ENCODE assay signal across 27 cellular contexts in genomic region chr2:128978155-128978707, GRCh38.
DNase-seq lines count a peak whose midpoint lies in the region; ATAC-seq and TF ChIP-seq lines count a peak whose summit lies in the region.
"Had no signal": no experiment of that assay in that cellular context is flagged by ENCODE, and none has a peak within 500 bp of the region (broad histone marks: within the 10 kb centered on the region; RNA-seq: fewer than 3 reads in every experiment).

No MANE protein-coding gene starts in this region.

- no peaks in the 10 kb centered on the region for H3K36me3 ChIP-seq in breast epithelium
- H3K36me3 ChIP-seq in mesenchymal stem cell (ENCODE audit: control insufficient read depth in 1 of 2, insufficient read depth in 2 of 2, low read depth in 1 of 2, low read length in 2 of 2): no peaks in the 10 kb centered on the region
- H3K36me3 ChIP-seq in heart right ventricle: no peaks in the 10 kb centered on the region
- no peaks in the 10 kb centered on the region for H3K36me3 ChIP-seq in MM.1S (replicated peaks; ENCODE audit: insufficient read depth, low read length)
- H3K36me3 ChIP-seq: BE2C, tibial nerve had no signal

- no peak overlapping the region for H2BK12ac ChIP-seq in mesenchymal stem cell (ENCODE audit: low read length in 2 of 2)

- H3K79me2 ChIP-seq in MM.1S (ENCODE audit: low read length): no peaks in the 10 kb centered on the region

- TF ChIP-seq CTCF in MCF 10A (IDR thresholded peaks at IDR 0.05; ENCODE audit: unreplicated experiment) (no peak), breast epithelium (IDR thresholded peaks at IDR 0.05) (no peak), endothelial cell (IDR thresholded peaks at IDR 0.05; ENCODE audit: unreplicated experiment) (no peak), type B pancreatic cell (conservative IDR thresholded peaks at IDR 0.05) (no peak), heart right ventricle (IDR thresholded peaks at IDR 0.05) (no peak), MM.1S (IDR thresholded peaks at IDR 0.05; ENCODE audit: low read length) (no peak)

- H3K23ac ChIP-seq in mesenchymal stem cell (ENCODE audit: low read length in 2 of 2): no peak overlapping the region

- H3K9ac ChIP-seq in mesenchymal stem cell (ENCODE audit: low read length) (no peak overlapping the region), MM.1S (ENCODE audit: low read length) (no peak overlapping the region)

- POLR2A ChIA-PET in MCF 10A (lab: Yijun Ruan, JAX): no interaction called here

- no peaks in the 10 kb centered on the region for H3F3A ChIP-seq in MM.1S (ENCODE audit: insufficient read depth, low read length)

- H3K4me3 ChIP-seq in breast epithelium (no peak overlapping the region), mesenchymal stem cell (ENCODE audit: insufficient read depth in 1 of 2, low read depth in 1 of 2, low read length in 2 of 2) (no peak overlapping the region), heart right ventricle (no peak overlapping the region), MM.1S (ENCODE audit: low read length) (no peak overlapping the region)
- H3K4me3 ChIP-seq: tibial nerve had no signal

- no peak overlapping the region for H2BK120ac ChIP-seq in mesenchymal stem cell (ENCODE audit: low read depth, low read length)

- TF ChIP-seq POLR2A in breast epithelium (IDR thresholded peaks at IDR 0.05): no peak

- H3K9me3 Mint-ChIP-seq in MCF 10A (ENCODE audit: unreplicated experiment) (no peaks in the 10 kb centered on the region), endothelial cell (ENCODE audit: unreplicated experiment) (no peaks in the 10 kb centered on the region), type B pancreatic cell (no peaks in the 10 kb centered on the region)
- H3K9me3 Mint-ChIP-seq: activated naive CD8-positive, alpha-beta T cell treated with anti-CD3 and anti-CD28 coated beads for 36 hours; activated T-helper 2 cell treated with anti-CD3 and anti-CD28 coated beads, Interferon-gamma antibody, Interleukin-2, Interleukin-4, amounts not matched to agents 10 μg/mL and 5 μg/mL and 100 μg/mL, durations not matched to agents 14 hours and 24 hours and 36 hours; T-helper 1 cell treated with Interleukin-12 subunit alpha and Interleukin-12 subunit beta and Interleukin-4 antibody, amounts not matched to agents 30 μg/mL and 1 μg/mL, for 36 hours had no signal

- WGBS in mesenchymal stem cell: 33% methylated on average over 6 of the region's 6 CpGs
- 39 to 47% methylated on average over 6 of the region's 6 CpGs for WGBS in heart right ventricle, 2 donors

- CTCF ChIA-PET in MCF 10A (lab: Yijun Ruan, JAX): no interaction called here

- H4K20me1 ChIP-seq in MM.1S (ENCODE audit: insufficient read depth, low read length): no peaks in the 10 kb centered on the region

- H3K36me3 Mint-ChIP-seq in MCF 10A (ENCODE audit: insufficient read depth, unreplicated experiment) (no peaks in the 10 kb centered on the region), endothelial cell (ENCODE audit: low read depth, unreplicated experiment) (no peaks in the 10 kb centered on the region), type B pancreatic cell (no peaks in the 10 kb centered on the region)
- H3K36me3 Mint-ChIP-seq: activated naive CD8-positive, alpha-beta T cell treated with anti-CD3 and anti-CD28 coated beads for 36 hours had no signal

- H2BK15ac ChIP-seq in mesenchymal stem cell (ENCODE audit: low read depth, poor library complexity, severe bottlenecking): no peak overlapping the region

- H4K91ac ChIP-seq in mesenchymal stem cell (ENCODE audit: low read length): no peak overlapping the region

- H3K4me2 ChIP-seq in mesenchymal stem cell (ENCODE audit: low read length, poor library complexity, severe bottlenecking) (no peak overlapping the region), MM.1S (ENCODE audit: low read depth, low read length) (no peak overlapping the region)

- no peak overlapping the region for H2AK5ac ChIP-seq in mesenchymal stem cell (ENCODE audit: low read length, severe bottlenecking)

- H3K27ac ChIP-seq in breast epithelium (no peak overlapping the region), mesenchymal stem cell (ENCODE audit: low read length, poor library complexity, severe bottlenecking) (no peak overlapping the region), heart right ventricle (no peak overlapping the region), MM.1S (ENCODE audit: low read length) (no peak overlapping the region)
- H3K27ac ChIP-seq: tibial nerve had no signal

- no peak overlapping the region for H3K4ac ChIP-seq in mesenchymal stem cell (ENCODE audit: low read depth in 1 of 2, low read length in 2 of 2)

- no peaks in the 10 kb centered on the region for H3K27me3 Mint-ChIP-seq in MCF 10A (ENCODE audit: insufficient read depth, unreplicated experiment)
- peaks cover 3% of the 10 kb centered on the region for H3K27me3 Mint-ChIP-seq in endothelial cell (ENCODE audit: unreplicated experiment)
- H3K27me3 Mint-ChIP-seq in type B pancreatic cell: peaks cover 4% of the 10 kb centered on the region

- H3K4me1 Mint-ChIP-seq in MCF 10A (ENCODE audit: insufficient read depth, unreplicated experiment): peaks cover 8% of the 10 kb centered on the region
- peaks cover 16% of the 10 kb centered on the region for H3K4me1 Mint-ChIP-seq in endothelial cell (ENCODE audit: unreplicated experiment)
- peaks cover 5% of the 10 kb centered on the region for H3K4me1 Mint-ChIP-seq in type B pancreatic cell (ENCODE audit: unreplicated experiment)
- H3K4me1 Mint-ChIP-seq: activated naive CD8-positive, alpha-beta T cell treated with anti-CD3 and anti-CD28 coated beads for 36 hours had no signal

- H2BK5ac ChIP-seq in mesenchymal stem cell (ENCODE audit: low read depth, low read length, poor library complexity, severe bottlenecking): no peak overlapping the region

- H3K9me3 ChIP-seq in breast epithelium: no peaks in the 10 kb centered on the region
- no peaks in the 10 kb centered on the region for H3K9me3 ChIP-seq in mesenchymal stem cell (ENCODE audit: control insufficient read depth, low read length)
- no peaks in the 10 kb centered on the region for H3K9me3 ChIP-seq in heart right ventricle
- no peaks in the 10 kb centered on the region for H3K9me3 ChIP-seq in MM.1S (replicated peaks; ENCODE audit: insufficient read depth, low read length)
- H3K9me3 ChIP-seq: BE2C, tibial nerve had no signal

- no peaks in the 10 kb centered on the region for H3K79me1 ChIP-seq in mesenchymal stem cell (replicated peaks; ENCODE audit: low read length, poor library complexity, severe bottlenecking)

- ATAC-seq in heart right ventricle: no peak
- ATAC-seq: left ventricle myocardium superior, Panc1 had no signal

- H4K8ac ChIP-seq in mesenchymal stem cell (ENCODE audit: low read length): no peak overlapping the region

- H3K27me3 ChIP-seq in breast epithelium: no peaks in the 10 kb centered on the region
- H3K27me3 ChIP-seq in mesenchymal stem cell (ENCODE audit: control insufficient read depth in 1 of 2, insufficient read depth in 1 of 2, low read length in 2 of 2): peaks cover 0 to 10% of the 10 kb centered on the region in 2 experiments
- H3K27me3 ChIP-seq in heart right ventricle: peaks cover 0 to 3% (median 0%) of the 10 kb centered on the region in 7 donors
- H3K27me3 ChIP-seq in MM.1S (replicated peaks; ENCODE audit: insufficient read depth, low read length): no peaks in the 10 kb centered on the region
- H3K27me3 ChIP-seq: BE2C, tibial nerve had no signal

- BruUV-seq in MCF 10A (replicated peaks; lab: Mats Ljungman, UMichigan): no TSS peak

- no peaks in the 10 kb centered on the region for H3K9me2 ChIP-seq in MM.1S (replicated peaks; ENCODE audit: insufficient read depth, low read length)

- H3K27ac Mint-ChIP-seq in MCF 10A (ENCODE audit: low read depth, unreplicated experiment) (peak overlapping the region; percentile 10), endothelial cell (ENCODE audit: unreplicated experiment) (peak overlapping the region; percentile 95), type B pancreatic cell (peak overlapping the region; percentile 1)
- H3K27ac Mint-ChIP-seq: activated naive CD8-positive, alpha-beta T cell treated with anti-CD3 and anti-CD28 coated beads for 36 hours; activated T-helper 2 cell treated with anti-CD3 and anti-CD28 coated beads, Interferon-gamma antibody, Interleukin-2, Interleukin-4, amounts not matched to agents 10 μg/mL and 5 μg/mL and 100 μg/mL, durations not matched to agents 14 hours and 24 hours and 36 hours; T-helper 1 cell treated with Interleukin-12 subunit alpha and Interleukin-12 subunit beta and Interleukin-4 antibody, amounts not matched to agents 30 μg/mL and 1 μg/mL, for 36 hours had no signal

- no peak overlapping the region for H2AFZ ChIP-seq in mesenchymal stem cell (ENCODE audit: low read depth, low read length)
- H2AFZ ChIP-seq in MM.1S (ENCODE audit: low read length): no peak overlapping the region

- H3K4me1 ChIP-seq in breast epithelium: no peaks in the 10 kb centered on the region
- no peaks in the 10 kb centered on the region for H3K4me1 ChIP-seq in mesenchymal stem cell (ENCODE audit: control insufficient read depth, insufficient read depth, low read depth, low read length)
- no peaks in the 10 kb centered on the region for H3K4me1 ChIP-seq in heart right ventricle
- no peaks in the 10 kb centered on the region for H3K4me1 ChIP-seq in MM.1S (ENCODE audit: low read length)
- H3K4me1 ChIP-seq: BE2C, tibial nerve had no signal

- H3K4me3 Mint-ChIP-seq in MCF 10A (ENCODE audit: unreplicated experiment) (no peak overlapping the region), endothelial cell (ENCODE audit: unreplicated experiment) (no peak overlapping the region), type B pancreatic cell (no peak overlapping the region)
- H3K4me3 Mint-ChIP-seq: activated naive CD8-positive, alpha-beta T cell treated with anti-CD3 and anti-CD28 coated beads for 36 hours; T-helper 1 cell treated with Interleukin-12 subunit alpha and Interleukin-12 subunit beta and Interleukin-4 antibody, amounts not matched to agents 30 μg/mL and 1 μg/mL, for 36 hours had no signal

- DNase-seq in MCF 10A (ENCODE audit: unreplicated experiment) (no peak), breast epithelium (ENCODE audit: low spot score in 2 of 2) (no peak), endothelial cell (ENCODE audit: low spot score) (peak; percentile 44), mesenchymal stem cell (peak; percentile 6), type B pancreatic cell (ENCODE audit: extremely low spot score, unreplicated experiment) (no peak), NCI-H1048 (lab: John Stamatoyannopoulos, UW) (no peak), heart right ventricle (no peak), MM.1S (no peak)
- DNase-seq: 8988T; activated CD4-positive, alpha-beta T cell treated with anti-CD3 and anti-CD28 coated beads, Interleukin-2, amount 50 U/mL, for 1 hour; activated CD8-positive, alpha-beta memory T cell treated with anti-CD3 and anti-CD28 coated beads, Interleukin-2, amount 50 U/mL, for 4 hours; activated naive CD8-positive, alpha-beta T cell treated with anti-CD3 and anti-CD28 coated beads for 36 hours; BE2C; COR-L47; DMS79 treated with DMSO at 0.1 percent for 48 hours; effector memory CD4-positive, alpha-beta T cell; KG1; left ventricle myocardium superior; NCI-H2029; NCI-H446; nucleus accumbens; stimulated activated CD4-positive, alpha-beta T cell treated with anti-CD3 and anti-CD28 coated beads, Interleukin-2, amount 100 ng/mL, for 48 hours; stimulated activated naive CD4-positive, alpha-beta T cell had no signal

- no peak overlapping the region for H3K14ac ChIP-seq in mesenchymal stem cell (ENCODE audit: low read length in 2 of 2)

- intact Hi-C loops in MCF 10A (cut with micrococcal nuclease) (no loop called here), breast epithelium (cut with DNase I; ENCODE audit: low total_unique reads) (no loop called here), heart right ventricle (cut with DNase I) (no loop called here)

- H3K18ac ChIP-seq in mesenchymal stem cell (ENCODE audit: low read depth in 1 of 2, low read length in 2 of 2): no peak overlapping the region

Comparison
In these comparisons a context has a peak if more than half of its experiments do, and no peak if none do; other contexts are left out.
1. DNase-seq: peak in endothelial cell (single experiment) and mesenchymal stem cell (single experiment); none in MCF 10A (single experiment), breast epithelium (0 of 2), type B pancreatic cell (single experiment), NCI-H1048 (single experiment), heart right ventricle (0 of 2) and MM.1S (single experiment).
2. H3K27ac Mint-ChIP-seq: peak in every context shown above with its lines; median percentile 95 in endothelial cell; 10 in MCF 10A; 1 in type B pancreatic cell.